35 cellular contexts compared by ENCODE assay signal in the genomic region with DNA sequence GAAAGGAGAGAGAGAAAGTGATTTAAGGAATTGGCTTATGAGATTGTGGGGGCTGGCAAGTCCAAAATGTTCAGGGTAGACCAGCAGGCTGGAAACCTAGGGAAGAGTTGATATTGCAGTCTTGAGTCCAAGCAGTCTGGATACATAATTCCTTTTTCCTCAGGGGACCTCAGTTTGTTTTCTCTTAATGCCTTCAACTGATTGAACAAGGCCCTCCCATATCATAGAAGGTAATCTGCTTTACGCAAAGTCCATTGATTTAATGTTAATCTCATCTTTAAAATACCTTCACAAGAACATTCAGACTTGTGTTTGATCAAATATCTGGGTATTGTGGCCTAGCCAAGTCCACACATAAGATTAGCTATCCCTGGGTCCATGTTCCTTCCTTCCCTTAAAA.
"Had no signal": no experiment of that assay in that cellular context is flagged by ENCODE, and none has a peak within 500 bp of the region (broad histone marks: within the 10 kb centered on the region; RNA-seq: fewer than 3 reads in every experiment).

No MANE protein-coding gene starts in this region.

- H3K36me3 ChIP-seq: MG63 had no signal

- H3K27me3 ChIP-seq: MG63 had no signal

- DNase-seq: Karpas-422, Kasumi-1, MG63, MM.1S, MV-4-11, NCI-H1048, NCI-H1092, NCI-H1092 treated with DMSO at 0.1 percent for 48 hours, NCI-H1105, NCI-H1105 treated with DMSO at 0.1 percent for 48 hours, NCI-H1417, NCI-H1417 treated with DMSO at 0.1 percent for 48 hours, NCI-H1436, NCI-H1436 treated with DMSO at 0.1 percent for 48 hours, NCI-H146, NCI-H1694, NCI-H1694 treated with DMSO at 0.1 percent for 48 hours, NCI-H187, NCI-H187 treated with DMSO at 0.1 percent for 48 hours, NCI-H1930, NCI-H2029, NCI-H2029 treated with DMSO at 0.1 percent for 48 hours, NCI-H2081, NCI-H2081 treated with DMSO at 0.1 percent for 48 hours, NCI-H2107, NCI-H2171, NCI-H2227 treated with DMSO at 0.1 percent for 48 hours, NCI-H226, NCI-H345, NCI-H446, NCI-H446 treated with DMSO at 0.1 percent for 48 hours, NCI-H510A, NCI-H510A treated with DMSO at 0.1 percent for 48 hours, NCI-H524, NCI-H524 treated with DMSO at 0.1 percent for 48 hours had no signal

- H3K4me3 ChIP-seq: MG63 had no signal

- H3K9me3 ChIP-seq: MG63 had no signal
